In the genomic region with DNA sequence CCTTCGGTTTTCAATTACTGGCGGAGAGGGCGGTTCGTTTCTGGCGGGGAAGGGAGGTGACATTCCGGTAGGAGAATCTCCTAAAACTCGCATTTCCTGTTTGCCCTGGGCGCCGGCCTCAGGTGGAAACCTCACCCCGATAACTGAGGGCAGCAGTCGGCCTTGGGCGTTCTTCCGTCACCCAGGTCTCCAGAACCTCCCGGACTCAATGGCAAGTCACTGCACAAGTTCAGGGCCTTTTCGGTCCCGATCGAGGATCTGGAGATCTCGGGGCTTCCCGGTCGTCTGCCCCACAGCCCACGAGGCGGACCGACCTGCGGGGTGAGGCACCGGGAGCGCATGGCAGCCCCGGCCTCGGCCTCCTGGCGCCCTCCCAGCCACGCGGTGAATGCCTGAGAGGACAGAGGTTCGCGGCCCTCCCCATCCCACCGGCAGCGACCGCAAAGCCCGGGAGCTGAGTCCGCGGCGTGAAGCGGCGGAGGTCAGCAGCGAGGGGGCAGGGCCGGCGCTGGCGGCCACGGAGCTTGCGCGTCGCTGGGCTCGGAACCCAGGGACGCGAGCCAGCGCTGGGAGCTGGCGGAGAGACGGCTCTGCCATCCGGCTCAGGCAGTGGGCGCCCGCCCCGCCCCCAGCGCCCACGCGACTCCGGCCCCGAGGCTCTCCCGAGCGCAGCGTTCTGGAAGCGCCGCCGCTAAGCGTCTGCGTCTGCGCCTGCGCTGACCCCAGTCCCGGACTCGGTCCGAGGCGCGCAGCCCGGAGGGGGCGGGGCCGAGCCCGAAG, we compare ENCODE assay signal across 2 cellular contexts.
TF ChIP-seq lines count a peak whose summit lies in the region.

No MANE protein-coding gene starts in this region.

TF ChIP-seq in A549, 52 proteins besides CTCF, POLR2A, EP300 and RAD21 (continued from another document):
- TF ChIP-seq, protein P1, sequence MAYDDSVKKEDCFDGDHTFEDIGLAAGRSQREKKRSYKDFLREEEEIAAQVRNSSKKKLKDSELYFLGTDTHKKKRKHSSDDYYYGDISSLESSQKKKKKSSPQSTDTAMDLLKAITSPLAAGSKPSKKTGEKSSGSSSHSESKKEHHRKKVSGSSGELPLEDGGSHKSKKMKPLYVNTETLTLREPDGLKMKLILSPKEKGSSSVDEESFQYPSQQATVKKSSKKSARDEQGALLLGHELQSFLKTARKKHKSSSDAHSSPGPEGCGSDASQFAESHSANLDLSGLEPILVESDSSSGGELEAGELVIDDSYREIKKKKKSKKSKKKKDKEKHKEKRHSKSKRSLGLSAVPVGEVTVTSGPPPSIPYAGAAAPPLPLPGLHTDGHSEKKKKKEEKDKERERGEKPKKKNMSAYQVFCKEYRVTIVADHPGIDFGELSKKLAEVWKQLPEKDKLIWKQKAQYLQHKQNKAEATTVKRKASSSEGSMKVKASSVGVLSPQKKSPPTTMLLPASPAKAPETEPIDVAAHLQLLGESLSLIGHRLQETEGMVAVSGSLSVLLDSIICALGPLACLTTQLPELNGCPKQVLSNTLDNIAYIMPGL (CRISPR knock-in tag; IDR thresholded peaks at IDR 0.05; ENCODE audit: borderline replicate concordance), result peak; percentile 46; the same call in 1 of the 2 replicates
- no peak for TF ChIP-seq HOXB5 (CRISPR knock-in tag; IDR thresholded peaks at IDR 0.05)

TF ChIP-seq in WTC11, 78 proteins besides CTCF, POLR2A, EP300 and RAD21 (continued from another document and continues in another):
- TF ChIP-seq, protein P2, sequence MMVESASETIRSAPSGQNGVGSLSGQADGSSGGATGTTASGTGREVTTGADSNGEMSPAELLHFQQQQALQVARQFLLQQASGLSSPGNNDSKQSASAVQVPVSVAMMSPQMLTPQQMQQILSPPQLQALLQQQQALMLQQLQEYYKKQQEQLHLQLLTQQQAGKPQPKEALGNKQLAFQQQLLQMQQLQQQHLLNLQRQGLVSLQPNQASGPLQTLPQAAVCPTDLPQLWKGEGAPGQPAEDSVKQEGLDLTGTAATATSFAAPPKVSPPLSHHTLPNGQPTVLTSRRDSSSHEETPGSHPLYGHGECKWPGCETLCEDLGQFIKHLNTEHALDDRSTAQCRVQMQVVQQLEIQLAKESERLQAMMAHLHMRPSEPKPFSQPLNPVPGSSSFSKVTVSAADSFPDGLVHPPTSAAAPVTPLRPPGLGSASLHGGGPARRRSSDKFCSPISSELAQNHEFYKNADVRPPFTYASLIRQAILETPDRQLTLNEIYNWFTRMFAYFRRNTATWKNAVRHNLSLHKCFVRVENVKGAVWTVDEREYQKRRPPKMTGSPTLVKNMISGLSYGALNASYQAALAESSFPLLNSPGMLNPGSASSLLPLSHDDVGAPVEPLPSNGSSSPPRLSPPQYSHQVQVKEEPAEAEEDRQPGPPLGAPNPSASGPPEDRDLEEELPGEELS (CRISPR knock-in tag; IDR thresholded peaks at IDR 0.05), result peak; percentile 36; the same call in 1 of the 2 replicates
- TF ChIP-seq GTF2I (CRISPR knock-in tag; conservative IDR thresholded peaks at IDR 0.05) (no peak), JUN (CRISPR knock-in tag; IDR thresholded peaks at IDR 0.05) (peak; percentile 85; the same call in 1 of the 2 replicates), JAZF1 (CRISPR knock-in tag; IDR thresholded peaks at IDR 0.05) (no peak), SP1 (CRISPR knock-in tag; conservative IDR thresholded peaks at IDR 0.05) (peak; percentile 53), ATF1 (CRISPR knock-in tag; IDR thresholded peaks at IDR 0.05) (no peak), OVOL2 (CRISPR knock-in tag; IDR thresholded peaks at IDR 0.05; ENCODE audit: borderline replicate concordance) (no peak), ETV6 (CRISPR knock-in tag; IDR thresholded peaks at IDR 0.05) (peak; percentile 80), ZNF121 (CRISPR knock-in tag; IDR thresholded peaks at IDR 0.05) (no peak), SMAD4 (CRISPR knock-in tag; IDR thresholded peaks at IDR 0.05) (0 out of 2 replicates have a peak, but pooled peaks have one; percentile 52), TP53 (CRISPR knock-in tag; IDR thresholded peaks at IDR 0.05) (no peak; the same call in 1 of the 2 replicates), FOXK1 (CRISPR knock-in tag; IDR thresholded peaks at IDR 0.05) (no peak; the same call in none of the 2 replicates)
- TF ChIP-seq, protein P3, sequence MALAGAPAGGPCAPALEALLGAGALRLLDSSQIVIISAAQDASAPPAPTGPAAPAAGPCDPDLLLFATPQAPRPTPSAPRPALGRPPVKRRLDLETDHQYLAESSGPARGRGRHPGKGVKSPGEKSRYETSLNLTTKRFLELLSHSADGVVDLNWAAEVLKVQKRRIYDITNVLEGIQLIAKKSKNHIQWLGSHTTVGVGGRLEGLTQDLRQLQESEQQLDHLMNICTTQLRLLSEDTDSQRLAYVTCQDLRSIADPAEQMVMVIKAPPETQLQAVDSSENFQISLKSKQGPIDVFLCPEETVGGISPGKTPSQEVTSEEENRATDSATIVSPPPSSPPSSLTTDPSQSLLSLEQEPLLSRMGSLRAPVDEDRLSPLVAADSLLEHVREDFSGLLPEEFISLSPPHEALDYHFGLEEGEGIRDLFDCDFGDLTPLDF (CRISPR knock-in tag; IDR thresholded peaks at IDR 0.05), result no peak; the same call in 1 of the 2 replicates
- TF ChIP-seq, protein P1 (CRISPR knock-in tag; IDR thresholded peaks at IDR 0.05), result peak; percentile 33; the same call in 1 of the 2 replicates
- TF ChIP-seq, protein P4, sequence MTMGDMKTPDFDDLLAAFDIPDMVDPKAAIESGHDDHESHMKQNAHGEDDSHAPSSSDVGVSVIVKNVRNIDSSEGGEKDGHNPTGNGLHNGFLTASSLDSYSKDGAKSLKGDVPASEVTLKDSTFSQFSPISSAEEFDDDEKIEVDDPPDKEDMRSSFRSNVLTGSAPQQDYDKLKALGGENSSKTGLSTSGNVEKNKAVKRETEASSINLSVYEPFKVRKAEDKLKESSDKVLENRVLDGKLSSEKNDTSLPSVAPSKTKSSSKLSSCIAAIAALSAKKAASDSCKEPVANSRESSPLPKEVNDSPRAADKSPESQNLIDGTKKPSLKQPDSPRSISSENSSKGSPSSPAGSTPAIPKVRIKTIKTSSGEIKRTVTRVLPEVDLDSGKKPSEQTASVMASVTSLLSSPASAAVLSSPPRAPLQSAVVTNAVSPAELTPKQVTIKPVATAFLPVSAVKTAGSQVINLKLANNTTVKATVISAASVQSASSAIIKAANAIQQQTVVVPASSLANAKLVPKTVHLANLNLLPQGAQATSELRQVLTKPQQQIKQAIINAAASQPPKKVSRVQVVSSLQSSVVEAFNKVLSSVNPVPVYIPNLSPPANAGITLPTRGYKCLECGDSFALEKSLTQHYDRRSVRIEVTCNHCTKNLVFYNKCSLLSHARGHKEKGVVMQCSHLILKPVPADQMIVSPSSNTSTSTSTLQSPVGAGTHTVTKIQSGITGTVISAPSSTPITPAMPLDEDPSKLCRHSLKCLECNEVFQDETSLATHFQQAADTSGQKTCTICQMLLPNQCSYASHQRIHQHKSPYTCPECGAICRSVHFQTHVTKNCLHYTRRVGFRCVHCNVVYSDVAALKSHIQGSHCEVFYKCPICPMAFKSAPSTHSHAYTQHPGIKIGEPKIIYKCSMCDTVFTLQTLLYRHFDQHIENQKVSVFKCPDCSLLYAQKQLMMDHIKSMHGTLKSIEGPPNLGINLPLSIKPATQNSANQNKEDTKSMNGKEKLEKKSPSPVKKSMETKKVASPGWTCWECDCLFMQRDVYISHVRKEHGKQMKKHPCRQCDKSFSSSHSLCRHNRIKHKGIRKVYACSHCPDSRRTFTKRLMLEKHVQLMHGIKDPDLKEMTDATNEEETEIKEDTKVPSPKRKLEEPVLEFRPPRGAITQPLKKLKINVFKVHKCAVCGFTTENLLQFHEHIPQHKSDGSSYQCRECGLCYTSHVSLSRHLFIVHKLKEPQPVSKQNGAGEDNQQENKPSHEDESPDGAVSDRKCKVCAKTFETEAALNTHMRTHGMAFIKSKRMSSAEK (CRISPR knock-in tag; IDR thresholded peaks at IDR 0.05; ENCODE audit: borderline replicate concordance), result no peak
- TF ChIP-seq, protein P5, sequence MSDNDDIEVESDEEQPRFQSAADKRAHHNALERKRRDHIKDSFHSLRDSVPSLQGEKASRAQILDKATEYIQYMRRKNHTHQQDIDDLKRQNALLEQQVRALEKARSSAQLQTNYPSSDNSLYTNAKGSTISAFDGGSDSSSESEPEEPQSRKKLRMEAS (CRISPR knock-in tag; IDR thresholded peaks at IDR 0.05), result peak; percentile 85
- TF ChIP-seq, protein P6, sequence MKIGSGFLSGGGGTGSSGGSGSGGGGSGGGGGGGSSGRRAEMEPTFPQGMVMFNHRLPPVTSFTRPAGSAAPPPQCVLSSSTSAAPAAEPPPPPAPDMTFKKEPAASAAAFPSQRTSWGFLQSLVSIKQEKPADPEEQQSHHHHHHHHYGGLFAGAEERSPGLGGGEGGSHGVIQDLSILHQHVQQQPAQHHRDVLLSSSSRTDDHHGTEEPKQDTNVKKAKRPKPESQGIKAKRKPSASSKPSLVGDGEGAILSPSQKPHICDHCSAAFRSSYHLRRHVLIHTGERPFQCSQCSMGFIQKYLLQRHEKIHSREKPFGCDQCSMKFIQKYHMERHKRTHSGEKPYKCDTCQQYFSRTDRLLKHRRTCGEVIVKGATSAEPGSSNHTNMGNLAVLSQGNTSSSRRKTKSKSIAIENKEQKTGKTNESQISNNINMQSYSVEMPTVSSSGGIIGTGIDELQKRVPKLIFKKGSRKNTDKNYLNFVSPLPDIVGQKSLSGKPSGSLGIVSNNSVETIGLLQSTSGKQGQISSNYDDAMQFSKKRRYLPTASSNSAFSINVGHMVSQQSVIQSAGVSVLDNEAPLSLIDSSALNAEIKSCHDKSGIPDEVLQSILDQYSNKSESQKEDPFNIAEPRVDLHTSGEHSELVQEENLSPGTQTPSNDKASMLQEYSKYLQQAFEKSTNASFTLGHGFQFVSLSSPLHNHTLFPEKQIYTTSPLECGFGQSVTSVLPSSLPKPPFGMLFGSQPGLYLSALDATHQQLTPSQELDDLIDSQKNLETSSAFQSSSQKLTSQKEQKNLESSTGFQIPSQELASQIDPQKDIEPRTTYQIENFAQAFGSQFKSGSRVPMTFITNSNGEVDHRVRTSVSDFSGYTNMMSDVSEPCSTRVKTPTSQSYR (CRISPR knock-in tag; IDR thresholded peaks at IDR 0.05), result no peak; the same call in 1 of the 2 replicates
- TF ChIP-seq, protein P7, sequence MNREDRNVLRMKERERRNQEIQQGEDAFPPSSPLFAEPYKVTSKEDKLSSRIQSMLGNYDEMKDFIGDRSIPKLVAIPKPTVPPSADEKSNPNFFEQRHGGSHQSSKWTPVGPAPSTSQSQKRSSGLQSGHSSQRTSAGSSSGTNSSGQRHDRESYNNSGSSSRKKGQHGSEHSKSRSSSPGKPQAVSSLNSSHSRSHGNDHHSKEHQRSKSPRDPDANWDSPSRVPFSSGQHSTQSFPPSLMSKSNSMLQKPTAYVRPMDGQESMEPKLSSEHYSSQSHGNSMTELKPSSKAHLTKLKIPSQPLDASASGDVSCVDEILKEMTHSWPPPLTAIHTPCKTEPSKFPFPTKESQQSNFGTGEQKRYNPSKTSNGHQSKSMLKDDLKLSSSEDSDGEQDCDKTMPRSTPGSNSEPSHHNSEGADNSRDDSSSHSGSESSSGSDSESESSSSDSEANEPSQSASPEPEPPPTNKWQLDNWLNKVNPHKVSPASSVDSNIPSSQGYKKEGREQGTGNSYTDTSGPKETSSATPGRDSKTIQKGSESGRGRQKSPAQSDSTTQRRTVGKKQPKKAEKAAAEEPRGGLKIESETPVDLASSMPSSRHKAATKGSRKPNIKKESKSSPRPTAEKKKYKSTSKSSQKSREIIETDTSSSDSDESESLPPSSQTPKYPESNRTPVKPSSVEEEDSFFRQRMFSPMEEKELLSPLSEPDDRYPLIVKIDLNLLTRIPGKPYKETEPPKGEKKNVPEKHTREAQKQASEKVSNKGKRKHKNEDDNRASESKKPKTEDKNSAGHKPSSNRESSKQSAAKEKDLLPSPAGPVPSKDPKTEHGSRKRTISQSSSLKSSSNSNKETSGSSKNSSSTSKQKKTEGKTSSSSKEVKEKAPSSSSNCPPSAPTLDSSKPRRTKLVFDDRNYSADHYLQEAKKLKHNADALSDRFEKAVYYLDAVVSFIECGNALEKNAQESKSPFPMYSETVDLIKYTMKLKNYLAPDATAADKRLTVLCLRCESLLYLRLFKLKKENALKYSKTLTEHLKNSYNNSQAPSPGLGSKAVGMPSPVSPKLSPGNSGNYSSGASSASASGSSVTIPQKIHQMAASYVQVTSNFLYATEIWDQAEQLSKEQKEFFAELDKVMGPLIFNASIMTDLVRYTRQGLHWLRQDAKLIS (CRISPR knock-in tag; IDR thresholded peaks at IDR 0.05; ENCODE audit: borderline replicate concordance), result no peak
- TF ChIP-seq, protein P8, sequence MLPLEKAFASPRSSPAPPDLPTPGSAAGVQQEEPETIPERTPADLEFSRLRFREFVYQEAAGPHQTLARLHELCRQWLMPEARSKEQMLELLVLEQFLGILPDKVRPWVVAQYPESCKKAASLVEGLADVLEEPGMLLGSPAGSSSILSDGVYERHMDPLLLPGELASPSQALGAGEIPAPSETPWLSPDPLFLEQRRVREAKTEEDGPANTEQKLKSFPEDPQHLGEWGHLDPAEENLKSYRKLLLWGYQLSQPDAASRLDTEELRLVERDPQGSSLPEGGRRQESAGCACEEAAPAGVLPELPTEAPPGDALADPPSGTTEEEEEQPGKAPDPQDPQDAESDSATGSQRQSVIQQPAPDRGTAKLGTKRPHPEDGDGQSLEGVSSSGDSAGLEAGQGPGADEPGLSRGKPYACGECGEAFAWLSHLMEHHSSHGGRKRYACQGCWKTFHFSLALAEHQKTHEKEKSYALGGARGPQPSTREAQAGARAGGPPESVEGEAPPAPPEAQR (CRISPR knock-in tag; IDR thresholded peaks at IDR 0.05), result no peak
- TF ChIP-seq, protein P9, sequence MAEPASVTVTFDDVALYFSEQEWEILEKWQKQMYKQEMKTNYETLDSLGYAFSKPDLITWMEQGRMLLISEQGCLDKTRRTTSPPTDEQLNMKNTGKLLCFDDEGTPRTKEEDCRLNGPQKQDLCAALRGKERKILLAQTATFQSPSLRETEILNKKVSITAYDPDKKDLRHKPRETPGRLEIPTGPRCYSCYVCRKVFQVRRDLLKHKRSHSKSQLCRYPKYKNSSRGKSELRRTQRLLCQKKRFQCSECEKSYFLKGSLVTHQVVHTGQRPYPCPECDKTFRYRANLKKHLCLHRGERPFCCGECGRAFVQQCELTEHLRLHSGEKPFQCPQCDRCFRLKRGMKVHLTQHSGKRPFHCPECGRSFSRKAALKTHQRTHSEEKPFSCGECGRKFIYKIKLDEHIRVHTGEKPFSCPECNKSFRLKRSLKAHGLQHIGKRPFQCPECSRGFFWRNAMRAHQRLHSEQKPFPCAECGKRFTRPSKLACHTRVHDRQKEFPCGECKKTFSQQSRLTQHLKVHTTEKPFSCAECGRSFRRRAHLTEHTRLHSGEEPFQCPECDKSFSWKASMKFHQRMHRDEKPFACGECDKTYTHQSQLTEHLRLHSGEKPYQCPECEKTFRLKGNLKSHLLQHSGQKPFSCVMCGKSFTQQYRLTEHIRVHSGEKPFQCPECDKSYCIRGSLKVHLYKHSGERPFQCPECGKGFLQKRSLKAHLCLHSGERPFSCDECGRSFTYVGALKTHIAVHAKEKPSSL (CRISPR knock-in tag; conservative IDR thresholded peaks at IDR 0.05), result no peak
